26 cellular contexts compared by ENCODE assay signal in the genomic region with DNA sequence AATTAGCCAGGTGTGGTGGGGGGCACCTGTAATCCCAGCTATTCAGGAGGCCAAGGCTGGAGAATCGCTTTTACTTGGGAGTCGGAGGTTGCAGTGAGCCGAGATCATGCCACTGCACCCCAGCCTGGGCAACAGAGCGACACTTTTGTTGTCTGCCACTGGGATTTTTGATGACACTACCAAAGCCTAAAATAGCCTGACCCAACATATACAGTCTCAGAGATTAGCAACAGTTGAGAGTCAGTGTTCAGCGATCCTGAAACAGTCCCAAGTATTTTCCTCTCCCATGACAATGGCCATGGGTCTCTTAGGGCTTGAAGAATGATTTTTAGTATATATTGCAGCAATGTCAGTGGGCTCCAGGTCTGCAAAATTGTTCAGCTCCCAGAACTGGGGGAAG.
"Had no signal": no experiment of that assay in that cellular context is flagged by ENCODE, and none has a peak within 500 bp of the region (broad histone marks: within the 10 kb centered on the region; RNA-seq: fewer than 3 reads in every experiment).

No MANE protein-coding gene starts in this region.

- H3K4me3 ChIP-seq: breast epithelium, MG63, SJSA1 had no signal

- H3K27ac Mint-ChIP-seq: activated CD8-positive, alpha-beta memory T cell treated with anti-CD3 and anti-CD28 coated beads, Interleukin-2, amount 10 ng/mL, durations not matched to agents 7 days and 5 days; activated naive CD4-positive, alpha-beta T cell treated with anti-CD3 and anti-CD28 coated beads, Interleukin-2, amount 50 U/mL, for 24 hours; activated T-cell treated with anti-CD3 and anti-CD28 coated beads, Interleukin-2, amount 50 U/mL, for 24 hours; activated T-helper 1 cell treated with anti-CD3 and anti-CD28 coated beads, Interleukin-12 subunit alpha, Interleukin-12 subunit beta, Interleukin-2, Interleukin-4 antibody, amounts not matched to agents 30 ng/mL and 10 ng/mL and 1 ng/mL, durations not matched to agents 14 hours and 24 hours and 36 hours; T-helper 2 cell treated with Interferon-gamma antibody and Interleukin-4, amounts not matched to agents 5 μg/mL and 100 μg/mL, for 36 hours; WTC11 had no signal

- H3K27me3 ChIP-seq: breast epithelium, MG63, SJSA1 had no signal

- H3K9me3 ChIP-seq: breast epithelium, MG63, SJSA1 had no signal

- H3K27ac ChIP-seq: SJSA1 had no signal

- H3K9me3 Mint-ChIP-seq: activated naive CD4-positive, alpha-beta T cell treated with anti-CD3 and anti-CD28 coated beads, Interleukin-2, amount 50 U/mL, for 24 hours; activated T-cell treated with anti-CD3 and anti-CD28 coated beads, Interleukin-2, amount 50 U/mL, for 24 hours; activated T-helper 1 cell treated with anti-CD3 and anti-CD28 coated beads, Interleukin-12 subunit alpha, Interleukin-12 subunit beta, Interleukin-2, Interleukin-4 antibody, amounts not matched to agents 30 ng/mL and 10 ng/mL and 1 ng/mL, durations not matched to agents 14 hours and 24 hours and 36 hours; T-helper 2 cell treated with Interferon-gamma antibody and Interleukin-4, amounts not matched to agents 5 μg/mL and 100 μg/mL, for 36 hours had no signal

- H3K4me3 Mint-ChIP-seq: activated CD8-positive, alpha-beta memory T cell treated with anti-CD3 and anti-CD28 coated beads, Interleukin-2, amount 10 ng/mL, durations not matched to agents 7 days and 5 days; activated naive CD4-positive, alpha-beta T cell treated with anti-CD3 and anti-CD28 coated beads, Interleukin-2, amount 50 U/mL, for 24 hours; activated T-cell treated with anti-CD3 and anti-CD28 coated beads, Interleukin-2, amount 50 U/mL, for 24 hours; activated T-helper 1 cell treated with anti-CD3 and anti-CD28 coated beads, Interleukin-12 subunit alpha, Interleukin-12 subunit beta, Interleukin-2, Interleukin-4 antibody, amounts not matched to agents 30 ng/mL and 10 ng/mL and 1 ng/mL, durations not matched to agents 14 hours and 24 hours and 36 hours; T-helper 2 cell treated with Interferon-gamma antibody and Interleukin-4, amounts not matched to agents 5 μg/mL and 100 μg/mL, for 36 hours; WTC11 had no signal

- H3K4me1 Mint-ChIP-seq: activated naive CD4-positive, alpha-beta T cell treated with anti-CD3 and anti-CD28 coated beads, Interleukin-2, amount 50 U/mL, for 24 hours; WTC11 had no signal

- DNase-seq: activated CD4-positive, alpha-beta T cell treated with anti-CD3 and anti-CD28 coated beads for 48 hours; activated CD4-positive, alpha-beta T cell treated with anti-CD3 and anti-CD28 coated beads, Interleukin-2, amount 50 U/mL, for 48 hours; activated CD4-positive, CD25-positive, alpha-beta regulatory T cell treated with anti-CD3 and anti-CD28 coated beads, Interleukin-2, amount 50 U/mL, for 72 hours; activated CD8-positive, alpha-beta memory T cell treated with anti-CD3 and anti-CD28 coated beads, Interleukin-2, amount 10 ng/mL, durations not matched to agents 7 days and 5 days; activated effector memory CD4-positive, alpha-beta T cell treated with Interleukin-2 at 50 U/mL for 16 hours; activated naive CD4-positive, alpha-beta T cell; activated T-cell treated with anti-CD3 and anti-CD28 coated beads, Interleukin-2, amount 50 U/mL, for 24 hours; aorta; central memory CD4-positive, alpha-beta T cell; MG63; NCI-H1092 treated with DMSO at 0.1 percent for 48 hours; NCI-H1417 treated with DMSO at 0.1 percent for 48 hours; NCI-H1694; NCI-H2029; NCI-H345; NCI-H510A; NCI-H526 treated with DMSO at 0.1 percent for 48 hours; NCI-H82; SW 1271 had no signal

- H3K4me1 ChIP-seq: breast epithelium, SJSA1 had no signal

- H3K36me3 ChIP-seq: breast epithelium, MG63, SJSA1 had no signal

- ATAC-seq: activated CD8-positive, alpha-beta memory T cell treated with anti-CD3 and anti-CD28 coated beads, Interleukin-2, amount 10 ng/mL, durations not matched to agents 7 days and 5 days; SK-N-SH treated with all-trans-retinoic acid at 6 μM for 48 hours; WTC11 had no signal

- H3K27me3 Mint-ChIP-seq: activated CD8-positive, alpha-beta memory T cell treated with anti-CD3 and anti-CD28 coated beads, Interleukin-2, amount 10 ng/mL, durations not matched to agents 7 days and 5 days; activated naive CD4-positive, alpha-beta T cell treated with anti-CD3 and anti-CD28 coated beads, Interleukin-2, amount 50 U/mL, for 24 hours; activated T-cell treated with anti-CD3 and anti-CD28 coated beads, Interleukin-2, amount 50 U/mL, for 24 hours had no signal
